Comparison of ENCODE assay signal across 21 cellular contexts in the genomic region with DNA sequence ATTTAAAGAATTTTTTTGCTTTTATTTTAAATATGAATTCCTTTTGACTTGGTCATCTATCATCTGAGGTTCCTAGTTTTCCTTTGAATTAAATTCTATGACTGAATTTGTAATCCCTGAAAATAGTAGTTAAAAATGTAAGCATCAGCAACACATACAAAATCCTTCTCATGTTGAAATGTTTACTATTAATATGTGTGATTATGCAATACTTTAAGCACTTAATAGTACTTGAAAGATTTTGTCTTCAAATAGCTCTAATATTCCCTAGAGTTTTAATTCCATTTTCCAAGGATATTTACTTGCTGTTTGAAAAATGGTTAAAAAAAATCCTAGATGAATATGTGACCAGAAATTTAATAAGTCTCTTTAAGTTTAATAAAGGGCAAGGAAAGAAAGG. TPM values are rescaled to one million over a fixed set of nuclear protein-coding genes. Genes with fewer than 3 reads are reported as not detected.
DNase-seq lines count a peak whose midpoint lies in the region; ATAC-seq, FAIRE-seq and TF ChIP-seq lines count a peak whose summit lies in the region.
"Had no signal": no experiment of that assay in that cellular context is flagged by ENCODE, and none has a peak within 500 bp of the region (broad histone marks: within the 10 kb centered on the region; RNA-seq: fewer than 3 reads in every experiment).

No MANE protein-coding gene starts in this region.

- BruUV-seq in HCT116 (replicated peaks; lab: Mats Ljungman, UMichigan): no TSS peak

- no peak for FAIRE-seq in H1 (lab: Jason Lieb, UNC)

- no peaks in the 10 kb centered on the region for H3K79me1 ChIP-seq in H1 (ENCODE audit: low read depth, low read length)

- POLR2A ChIA-PET in HCT116 (lab: Charles Lee): no interaction called here
- POLR2A ChIA-PET in H1 (lab: Charles Lee; ENCODE audit: partially characterized antibody): interaction anchor here (0.7 kb wide), 1 partner anchor 208 kb away, joined by 3 read pairs; no protein-coding TSS in a partner anchor

- no peak overlapping the region for H3K56ac ChIP-seq in H1 (replicated peaks; ENCODE audit: insufficient read length, low read depth, low read length)

- no peak overlapping the region for H3K18ac ChIP-seq in H1 (ENCODE audit: extremely low read depth, low read length)

- no peak for TF ChIP-seq EP300 in H1 (IDR thresholded peaks at IDR 0.05; ENCODE audit: borderline replicate concordance in 1 of 2, low read depth in 2 of 2, low read length in 2 of 2)
- no peak for TF ChIP-seq EP300 in suprapubic skin (IDR thresholded peaks at IDR 0.05)

- no peak overlapping the region for H2BK120ac ChIP-seq in H1 (replicated peaks; ENCODE audit: low read depth, low read length)

- H3K4me3 ChIP-seq in HCT116 (replicated peaks in 1 of 2; ENCODE audit: low read depth in 1 of 2, low read length in 2 of 2) (no peak overlapping the region), adipocyte (ENCODE audit: low read length) (no peak overlapping the region), H1 (ENCODE audit: extremely low read depth in 1 of 4, insufficient read depth in 2 of 4, low read depth in 3 of 4, low read length in 4 of 4) (no peak overlapping the region), osteoblast (ENCODE audit: insufficient read depth, low read length) (no peak overlapping the region), suprapubic skin (no peak overlapping the region)
- H3K4me3 ChIP-seq: BLaER1, MG63 had no signal

- ATAC-seq in HCT116: no peak
- no peak for ATAC-seq in GM19035 (IDR thresholded peaks at IDR 0.05; ENCODE audit: unreplicated experiment)
- no peak for ATAC-seq in HG02571 (IDR thresholded peaks at IDR 0.05; ENCODE audit: unreplicated experiment)
- ATAC-seq: SK-N-SH treated with all-trans-retinoic acid at 6 μM for 48 hours had no signal

- no peaks in the 10 kb centered on the region for H3K23me2 ChIP-seq in H1 (ENCODE audit: low read depth, low read length)

- H3K4me2 ChIP-seq in HCT116 (ENCODE audit: low read length) (no peak overlapping the region), H1 (ENCODE audit: insufficient read depth in 1 of 2, low read depth in 2 of 2, low read length in 2 of 2) (no peak overlapping the region), osteoblast (ENCODE audit: insufficient read depth, low read length) (peak overlapping the region; percentile 67)
- H3K4me2 ChIP-seq: BLaER1 had no signal

- H3K27me3 ChIP-seq in HCT116 (ENCODE audit: insufficient read depth, low read length): no peaks in the 10 kb centered on the region
- H3K27me3 ChIP-seq in adipocyte (replicated peaks; ENCODE audit: control insufficient read depth, insufficient read depth, low read length): no peaks in the 10 kb centered on the region
- H3K27me3 ChIP-seq in H1 (replicated peaks in 1 of 4; ENCODE audit: control insufficient read depth in 3 of 4, extremely low read depth in 1 of 4, insufficient read depth in 3 of 4, low read length in 3 of 4): no peaks in the 10 kb centered on the region
- no peaks in the 10 kb centered on the region for H3K27me3 ChIP-seq in osteoblast (ENCODE audit: insufficient read depth, low read length)
- no peaks in the 10 kb centered on the region for H3K27me3 ChIP-seq in suprapubic skin
- H3K27me3 ChIP-seq: BLaER1, MG63 had no signal

- intact Hi-C loops in HCT116 (cut with micrococcal nuclease): no loop called here

- H2BK20ac ChIP-seq in H1 (ENCODE audit: low read length): no peak overlapping the region

- TF ChIP-seq CTCF in HCT116 (IDR thresholded peaks at IDR 0.05 in 2 of 3, conservative IDR thresholded peaks at IDR 0.05 in 1 of 3; ENCODE audit: borderline replicate concordance in 1 of 3, insufficient read depth in 1 of 3, low read depth in 2 of 3, low read length in 2 of 3) (no peak), H1 (IDR thresholded peaks at IDR 0.05; ENCODE audit: control extremely low read depth in 1 of 3, insufficient read depth in 1 of 3, low read depth in 1 of 3, low read length in 3 of 3) (no peak), osteoblast (IDR thresholded peaks at IDR 0.05; ENCODE audit: extremely low read depth, low read depth, low read length) (no peak), suprapubic skin (IDR thresholded peaks at IDR 0.05) (no peak)

- no peak overlapping the region for H4K91ac ChIP-seq in H1 (replicated peaks; ENCODE audit: insufficient read length, low read length)

- H3K79me2 ChIP-seq in HCT116 (ENCODE audit: insufficient read depth, low read length): no peaks in the 10 kb centered on the region
- no peaks in the 10 kb centered on the region for H3K79me2 ChIP-seq in H1 (ENCODE audit: control insufficient read depth in 1 of 2, insufficient read depth in 2 of 2, low read length in 2 of 2)
- H3K79me2 ChIP-seq in osteoblast (ENCODE audit: insufficient read depth, low read length): no peaks in the 10 kb centered on the region

- H3K36me3 ChIP-seq in HCT116 (ENCODE audit: control insufficient read depth in 1 of 2, insufficient read depth in 2 of 2, low read length in 2 of 2) (no peaks in the 10 kb centered on the region), adipocyte (ENCODE audit: control insufficient read depth, insufficient read depth, low read length, severe bottlenecking) (no peaks in the 10 kb centered on the region), H1 (ENCODE audit: control insufficient read depth in 2 of 4, insufficient read depth in 4 of 4, low read length in 3 of 4) (no peaks in the 10 kb centered on the region), osteoblast (ENCODE audit: insufficient read depth, low read length) (no peaks in the 10 kb centered on the region), suprapubic skin (no peaks in the 10 kb centered on the region)
- H3K36me3 ChIP-seq: BLaER1, MG63 had no signal

- H2AFZ ChIP-seq in HCT116 (ENCODE audit: low read depth, low read length, poor library complexity, severe bottlenecking) (peak overlapping the region; percentile 13), H1 (ENCODE audit: low read length) (no peak overlapping the region), osteoblast (ENCODE audit: low read length) (no peak overlapping the region)

- TF ChIP-seq POLR2A in HCT116 (IDR thresholded peaks at IDR 0.05; ENCODE audit: borderline replicate concordance, extremely low read depth, insufficient read depth, insufficient read length): no peak
- TF ChIP-seq POLR2A in H1 (IDR thresholded peaks at IDR 0.05; ENCODE audit: control extremely low read depth in 1 of 2, low read depth in 2 of 2, low read length in 2 of 2): no peak
- TF ChIP-seq POLR2A in suprapubic skin (IDR thresholded peaks at IDR 0.05): no peak

- no peak overlapping the region for H2BK5ac ChIP-seq in H1 (ENCODE audit: low read depth, low read length)

- H4K8ac ChIP-seq in H1 (ENCODE audit: extremely low read depth, insufficient read depth, low read length): no peak overlapping the region

- no peak overlapping the region for H3K27ac ChIP-seq in HCT116 (ENCODE audit: low read depth, low read length)
- H3K27ac ChIP-seq in H1 (ENCODE audit: low read depth, low read length): no peak overlapping the region
- no peak overlapping the region for H3K27ac ChIP-seq in osteoblast (ENCODE audit: low read depth, low read length)
- no peak overlapping the region for H3K27ac ChIP-seq in suprapubic skin
- H3K27ac ChIP-seq: BLaER1 had no signal

- TF ChIP-seq RAD21 in HCT116 (IDR thresholded peaks at IDR 0.05; ENCODE audit: low read depth) (no peak), H1 (IDR thresholded peaks at IDR 0.05 in 1 of 2, conservative IDR thresholded peaks at IDR 0.05 in 1 of 2; ENCODE audit: low read depth in 2 of 2, low read length in 2 of 2) (no peak)

- no peak overlapping the region for H2BK15ac ChIP-seq in H1 (ENCODE audit: low read length)

- no peak overlapping the region for H3K4ac ChIP-seq in H1 (replicated peaks; ENCODE audit: insufficient read length, low read depth, low read length)

- no peak overlapping the region for H3K9ac ChIP-seq in HCT116 (ENCODE audit: low read length)
- H3K9ac ChIP-seq in adipocyte (ENCODE audit: low read length): no peak overlapping the region
- no peak overlapping the region for H3K9ac ChIP-seq in H1 (replicated peaks in 1 of 4; ENCODE audit: extremely low read depth in 1 of 4, low read depth in 3 of 4, low read length in 3 of 4)
- H3K9ac ChIP-seq: BLaER1 had no signal

- CTCF ChIA-PET in HCT116 (lab: Charles Lee) (no interaction called here), H1 (lab: Charles Lee; ENCODE audit: partially characterized antibody) (no interaction called here)

- H4K5ac ChIP-seq in H1 (ENCODE audit: insufficient read length, low read depth, low read length): no peak overlapping the region

- H3K4me1 ChIP-seq in HCT116 (ENCODE audit: control insufficient read depth in 1 of 2, insufficient read depth in 2 of 2, low read length in 2 of 2) (no peaks in the 10 kb centered on the region), adipocyte (ENCODE audit: control insufficient read depth, insufficient read depth, low read length) (no peaks in the 10 kb centered on the region), H1 (replicated peaks in 1 of 4; ENCODE audit: control insufficient read depth in 3 of 4, insufficient read depth in 4 of 4, low read length in 3 of 4) (0 out of 7 replicates have a peak, but pooled peaks cover 0 to 4% (median under 1%) of the 10 kb centered on the region in 4 experiments), osteoblast (ENCODE audit: insufficient read depth, low read length) (peaks cover 10% of the 10 kb centered on the region), suprapubic skin (no peaks in the 10 kb centered on the region)
- H3K4me1 ChIP-seq: BLaER1 had no signal

- H3K9me2 ChIP-seq in HCT116 (ENCODE audit: insufficient read depth): no peaks in the 10 kb centered on the region

- RAD21 ChIA-PET in HCT116 (lab: Charles Lee; ENCODE audit: low non-redundant PET in 1 of 2, low total read pairs in 2 of 2, uncharacterized antibody in 2 of 2, unreplicated experiment in 2 of 2): no interaction called here

- no peak overlapping the region for H3K14ac ChIP-seq in H1 (ENCODE audit: insufficient read length)

- no peaks in the 10 kb centered on the region for H4K20me1 ChIP-seq in HCT116 (ENCODE audit: insufficient read depth)
- no peaks in the 10 kb centered on the region for H4K20me1 ChIP-seq in H1 (replicated peaks in 1 of 2; ENCODE audit: control insufficient read depth in 1 of 2, insufficient read depth in 2 of 2, low read length in 2 of 2)
- no peaks in the 10 kb centered on the region for H4K20me1 ChIP-seq in osteoblast (ENCODE audit: insufficient read depth, low read length)
- H4K20me1 ChIP-seq: BLaER1 had no signal

- DNase-seq in HCT116 (ENCODE audit: low read depth, low spot score): no peak
- DNase-seq in adipocyte (ENCODE audit: low read depth): peak; percentile 35
- DNase-seq in H1 (ENCODE audit: low read depth in 1 of 2, low spot score in 2 of 2): no peak
- DNase-seq in osteoblast (ENCODE audit: insufficient read length, low spot score, missing footprints): no peak
- no peak for DNase-seq in Kasumi-1 (lab: John Stamatoyannopoulos, UW)
- DNase-seq in suprapubic skin (ENCODE audit: low spot score in 2 of 2): no peak
- DNase-seq: CD4-positive, CD25-positive, alpha-beta regulatory T cell; DMS153; DND-41; KBM-7; MG63; NCI-H1105 treated with DMSO at 0.1 percent for 48 hours; NCI-H2029; NCI-H345; NCI-H524; NCI-H774 had no signal

- H2AK5ac ChIP-seq in H1 (ENCODE audit: low read depth, low read length): no peak overlapping the region

- H3K9me3 ChIP-seq in HCT116 (ENCODE audit: control insufficient read depth in 1 of 2, insufficient read depth in 1 of 2, low read depth in 1 of 2, low read length in 2 of 2): no peaks in the 10 kb centered on the region
- no peaks in the 10 kb centered on the region for H3K9me3 ChIP-seq in adipocyte (ENCODE audit: control insufficient read depth, low read length)
- H3K9me3 ChIP-seq in H1 (ENCODE audit: insufficient read depth in 2 of 2, low read depth in 1 of 2, low read length in 1 of 2): no peaks in the 10 kb centered on the region; a peak in 1 of 4 replicates
- H3K9me3 ChIP-seq in osteoblast (ENCODE audit: low read depth, low read length): no peaks in the 10 kb centered on the region
- no peaks in the 10 kb centered on the region for H3K9me3 ChIP-seq in suprapubic skin
- H3K9me3 ChIP-seq: BLaER1, MG63 had no signal

- no peak overlapping the region for H3K23ac ChIP-seq in H1 (ENCODE audit: insufficient read length)

- H2BK12ac ChIP-seq in H1 (ENCODE audit: low read depth, low read length): no peak overlapping the region

RNA-seq across cellular contexts. Expression of a gene that starts 26.6 kb away (rescaled TPM):
- 87.1 TPM for total RNA-seq in HCT116 (2021; ENCODE audit: unreplicated experiment)
- polyA plus RNA-seq in HCT116 (2012): 48.4 and 65.7 TPM in 2 replicates
- 177 and 189 TPM in 2 replicates for total RNA-seq in H1 (2021; fragmentation: NEBNext Ultra II Directional; extraction: Animal tissue kit (Norgen Biotek cat#: 25700))
- 55.3 and 67.3 TPM in 2 replicates for polyA plus RNA-seq in H1 (2011; rRNA removed)
- polyA plus RNA-seq in H1 (2011; cell fraction: cytosol; rRNA removed): 93.6 TPM
- 196 TPM for polyA plus RNA-seq in H1 (2011; cell fraction: nucleus; rRNA removed)
- polyA plus RNA-seq in H1 (2012, experiment 1 of 2): 106 to 126 TPM (median 119 TPM) in 4 replicates
- 30.9 TPM for polyA plus RNA-seq in H1 (2012, experiment 2 of 2)
- polyA plus RNA-seq in H1 (2013, experiment 1 of 2): 376 TPM
- 381 TPM for polyA plus RNA-seq in H1 (2013, experiment 2 of 2)
- 116 and 136 TPM in 2 replicates for polyA minus RNA-seq in H1 (2011; rRNA and poly(A)+ RNA removed)
- polyA minus RNA-seq in H1 (2011; cell fraction: cytosol; rRNA and poly(A)+ RNA removed): 78.2 TPM
- polyA minus RNA-seq in H1 (2011; cell fraction: nucleus; rRNA and poly(A)+ RNA removed): 202 TPM
- total RNA-seq in osteoblast: 74.6 and 85.2 TPM in 2 replicates
- 100 to 1,000 TPM in 1 of 4 donors, 10 to 100 TPM in 3; 39.9 to 104 (median 57.7) TPM for total RNA-seq in suprapubic skin
- total RNA-seq: G401 had no signal
